Comparison of ENCODE assay signal across 22 cellular contexts in the genomic region with DNA sequence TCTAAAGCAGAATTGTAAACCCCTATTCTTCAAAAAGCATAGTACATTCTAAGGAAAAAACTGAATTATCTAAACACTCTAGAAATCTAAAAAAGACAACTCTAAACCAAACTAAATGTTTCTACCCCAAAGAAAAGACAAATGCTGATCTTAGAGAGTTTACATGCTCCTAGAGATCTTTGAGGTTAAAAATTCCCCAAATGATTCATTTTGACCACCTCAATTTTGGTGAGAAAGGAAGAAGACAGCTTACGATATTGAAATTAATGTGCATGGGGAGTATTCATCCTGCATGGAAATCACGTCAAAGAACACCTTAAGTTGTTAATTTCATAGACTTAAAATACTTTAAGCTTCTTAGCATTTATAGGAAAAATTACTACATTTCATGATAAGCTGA.
"Had no signal": no experiment of that assay in that cellular context is flagged by ENCODE, and none has a peak within 500 bp of the region (broad histone marks: within the 10 kb centered on the region; RNA-seq: fewer than 3 reads in every experiment).

No MANE protein-coding gene starts in this region.

- H3K27ac Mint-ChIP-seq: brain had no signal

- H3K27me3 ChIP-seq: colonic mucosa, right atrium auricular region, thyroid gland had no signal

- DNase-seq: activated CD4-positive, alpha-beta T cell treated with anti-CD3 and anti-CD28 coated beads for 4 hours; activated CD4-positive, alpha-beta T cell treated with anti-CD3 and anti-CD28 coated beads, Interleukin-2, amount 50 U/mL, for 48 hours; activated CD4-positive, CD25-positive, alpha-beta regulatory T cell; activated CD8-positive, alpha-beta memory T cell treated with anti-CD3 and anti-CD28 coated beads, Interleukin-2, amount 50 U/mL, for 48 hours; activated naive CD4-positive, alpha-beta T cell treated with anti-CD3 and anti-CD28 coated beads, Interleukin-2, amount 50 U/mL, for 16 hours; adrenal gland; aorta; cerebellar nuclear complex; colonic mucosa; effector memory CD4-positive, alpha-beta T cell; kidney glomerular epithelial cell; lower lobe of right lung; mesenchymal stem cell; naive thymus-derived CD8-positive, alpha-beta T cell; stimulated activated CD4-positive, alpha-beta T cell treated with anti-CD3 and anti-CD28 coated beads, Interleukin-2, amount 100 ng/mL, for 48 hours; stomach; thyroid gland; upper lobe of right lung had no signal

- ATAC-seq: left lobe of liver; lower lobe of right lung; naive thymus-derived CD8-positive, alpha-beta T cell; upper lobe of right lung had no signal

- H3K27ac ChIP-seq: adrenal gland, cardiac muscle cell, colonic mucosa, lower lobe of right lung, stomach, thyroid gland, upper lobe of right lung had no signal

- H3K36me3 Mint-ChIP-seq: brain had no signal

- H3K4me3 Mint-ChIP-seq: brain; naive thymus-derived CD8-positive, alpha-beta T cell had no signal

- H3K4me3 ChIP-seq: adrenal gland, cardiac muscle cell, colonic mucosa, lower lobe of right lung, right atrium auricular region, stomach, thyroid gland, upper lobe of right lung had no signal
